In genomic region chr19:6947745-6948144, GRCh38 we compare ENCODE assay signal across 10 cellular contexts.
DNase-seq lines count a peak whose midpoint lies in the region; ATAC-seq lines count a peak whose summit lies in the region.
"Had no signal": no experiment of that assay in that cellular context is flagged by ENCODE, and none has a peak within 500 bp of the region (broad histone marks: within the 10 kb centered on the region; RNA-seq: fewer than 3 reads in every experiment).

No MANE protein-coding gene starts in this region.

- H3K9ac ChIP-seq in SK-N-MC (ENCODE audit: insufficient read length), result no peak overlapping the region

- no peaks in the 10 kb centered on the region for H3K36me3 ChIP-seq in SK-N-MC (ENCODE audit: insufficient read depth, low read length)

- no peak overlapping the region for H3K4me3 ChIP-seq in SK-N-MC

- H3K27ac ChIP-seq in SK-N-MC, result no peak overlapping the region

- H3K9me3 ChIP-seq in SK-N-MC (ENCODE audit: low read depth, low read length), result no peaks in the 10 kb centered on the region

- ATAC-seq in GM18498 (IDR thresholded peaks at IDR 0.05; ENCODE audit: unreplicated experiment) (no peak), GM21360 (IDR thresholded peaks at IDR 0.05; ENCODE audit: unreplicated experiment) (no peak), GM21390 (IDR thresholded peaks at IDR 0.05; ENCODE audit: unreplicated experiment) (no peak)

- peak; percentile 22 for DNase-seq in AG08395 (ENCODE audit: low spot score)
- DNase-seq in H4 (ENCODE audit: low spot score), result peak; percentile 99
- peak; percentile 12 for DNase-seq in SK-N-MC (ENCODE audit: low read depth, low spot score)
- peak; percentile 7 for DNase-seq in fibroblast of peridontal ligament (ENCODE audit: extremely low read depth)
- no peak for DNase-seq in NCI-H128 (lab: John Stamatoyannopoulos, UW; ENCODE audit: unreplicated experiment)
- DNase-seq: DND-41, NCI-H446 had no signal
